Comparison of ENCODE assay signal across 8 cellular contexts in genomic region chrX:7926914-7927258, GRCh38. TPM values are rescaled to one million over a fixed set of nuclear protein-coding genes. Genes with fewer than 3 reads are reported as not detected.
A peak's percentile ranks its signal among the peaks of the same experiment; 100 is the strongest.
DNase-seq lines count a peak whose midpoint lies in the region; ATAC-seq and TF ChIP-seq lines count a peak whose summit lies in the region.

No MANE protein-coding gene starts in this region.

- peak overlapping the region; percentile 86 for H3K4me3 Mint-ChIP-seq in Caco-2 (ENCODE audit: unreplicated experiment)

- CTCF ChIA-PET in Caco-2 (lab: Charles Lee), result no interaction called here

- intact Hi-C loops in Caco-2 (cut with micrococcal nuclease; ENCODE audit: unreplicated experiment), result loop anchor here (1.0 to 5.0 kb wide), 2 partner anchors 207 to 585 kb away; no protein-coding TSS in a partner anchor

- peak overlapping the region; percentile 72 to 82 for H3K9ac ChIP-seq in mucosa of rectum (ENCODE audit: low read depth in 1 of 2, low read length in 2 of 2)

- peak overlapping the region; percentile 78 to 85 for H3K27ac ChIP-seq in mucosa of rectum (ENCODE audit: low read depth in 2 of 2, low read length in 2 of 2)

- no peaks in the 10 kb centered on the region for H3K27me3 Mint-ChIP-seq in Caco-2 (ENCODE audit: insufficient read depth, unreplicated experiment)

- no peaks in the 10 kb centered on the region for H3K9me3 Mint-ChIP-seq in Caco-2 (ENCODE audit: unreplicated experiment)

- H3K27me3 ChIP-seq in Caco-2 (replicated peaks; ENCODE audit: control insufficient read depth, insufficient read depth, low read length), result no peaks in the 10 kb centered on the region
- no peaks in the 10 kb centered on the region for H3K27me3 ChIP-seq in mucosa of rectum (ENCODE audit: control insufficient read depth in 2 of 2, insufficient read depth in 2 of 2, low read length in 2 of 2)

- no peak for TF ChIP-seq CTCF in Caco-2 (IDR thresholded peaks at IDR 0.05; ENCODE audit: insufficient read depth in 1 of 2, low read depth in 1 of 2, low read length in 1 of 2, severe bottlenecking in 1 of 2, unreplicated experiment in 1 of 2)
- no peak for TF ChIP-seq CTCF in cardiac fibroblast (IDR thresholded peaks at IDR 0.05; ENCODE audit: low read depth, low read length)

- H3K36me3 ChIP-seq in Caco-2 (ENCODE audit: control insufficient read depth, insufficient read depth, low read length), result no peaks in the 10 kb centered on the region
- peaks cover 0 to 10% of the 10 kb centered on the region in 2 donors for H3K36me3 ChIP-seq in mucosa of rectum (ENCODE audit: control insufficient read depth in 2 of 2, insufficient read depth in 2 of 2, low read length in 2 of 2)

- H3K4me3 ChIP-seq in Caco-2 (ENCODE audit: low read depth, low read length), result peak overlapping the region; percentile 58
- H3K4me3 ChIP-seq in cardiac fibroblast (replicated peaks in 1 of 2; ENCODE audit: low read depth in 2 of 2, low read length in 2 of 2), result peak overlapping the region; percentile 60 to 65
- H3K4me3 ChIP-seq in mucosa of rectum (ENCODE audit: low read length in 2 of 2), result peak overlapping the region; percentile 76 to 96

- H3K4me1 ChIP-seq in Caco-2 (peaks cover 3% of the 10 kb centered on the region; the same call in 1 of the 2 replicates), mucosa of rectum (ENCODE audit: control insufficient read depth in 2 of 2, insufficient read depth in 2 of 2, low read length in 2 of 2) (peaks cover 4 to 6% of the 10 kb centered on the region in 2 donors)

- no peaks in the 10 kb centered on the region for H3K4me1 Mint-ChIP-seq in Caco-2 (ENCODE audit: low read depth, unreplicated experiment)

- H3K9me3 ChIP-seq in Caco-2 (no peaks in the 10 kb centered on the region), mucosa of rectum (ENCODE audit: control insufficient read depth in 2 of 2, low read length in 2 of 2) (no peaks in the 10 kb centered on the region)

- DNase-seq in Caco-2 (no peak), cardiac fibroblast (ENCODE audit: low read depth in 2 of 2) (no peak), SKM-1 treated with dmso at 0.1 percent for 144 hours (lab: John Stamatoyannopoulos, UW; ENCODE audit: unreplicated experiment) (no peak), SHP77 treated with DMSO at 0.1 percent for 48 hours (lab: John Stamatoyannopoulos, UW) (no peak), NCI-H510A treated with DMSO at 0.1 percent for 48 hours (lab: John Stamatoyannopoulos, UW) (no peak)

- peak overlapping the region; percentile 94 for H3K27ac Mint-ChIP-seq in Caco-2 (ENCODE audit: unreplicated experiment)

- H3K36me3 Mint-ChIP-seq in Caco-2 (ENCODE audit: insufficient read depth, unreplicated experiment), result peaks cover 8% of the 10 kb centered on the region

- BruUV-seq in Caco-2 (replicated peaks; lab: Mats Ljungman, UMichigan), result no TSS peak

- POLR2A ChIA-PET in Caco-2 (lab: Charles Lee), result no interaction called here

- ATAC-seq in HG03139 (IDR thresholded peaks at IDR 0.05; ENCODE audit: unreplicated experiment) (peak; percentile 40), GM19324 (IDR thresholded peaks at IDR 0.05; ENCODE audit: low FRiP score, unreplicated experiment) (no peak)

RNA-seq across cellular contexts. Expression of gene PNPLA4, which starts 0.3 kb away (rescaled TPM):
- total RNA-seq in Caco-2 (2022), result 13.5 and 14.4 TPM in 2 replicates
